In genomic region chr4:57866468-57867173, GRCh38 we compare ENCODE assay signal across 15 cellular contexts.
"Had no signal": no experiment of that assay in that cellular context is flagged by ENCODE, and none has a peak within 500 bp of the region (broad histone marks: within the 10 kb centered on the region; RNA-seq: fewer than 3 reads in every experiment).

No MANE protein-coding gene starts in this region.

- ATAC-seq: activated T-cell treated with anti-CD3 and anti-CD28 coated beads, Interleukin-2, amount 50 U/mL, for 72 hours; gastrocnemius medialis; natural killer cell treated with Interleukin-12 subunit alpha and Interleukin-12 subunit beta and Interleukin-15 and Interleukin-18, amount 100 ng/mL, for 72 hours; stimulated activated naive CD8-positive, alpha-beta T cell treated with anti-CD3 and anti-CD28 coated beads, Interleukin-15, Interleukin-2, amounts not matched to agents 100 U/mL and 50 U/mL, for 24 hours had no signal

- H3K9me3 ChIP-seq: esophagus squamous epithelium, gastrocnemius medialis, prostate gland had no signal

- H3K4me1 ChIP-seq: esophagus squamous epithelium, gastrocnemius medialis, prostate gland had no signal

- H3K27me3 ChIP-seq: esophagus squamous epithelium, gastrocnemius medialis had no signal

- H3K4me3 ChIP-seq: esophagus squamous epithelium, gastrocnemius medialis, prostate gland had no signal

- DNase-seq: activated CD4-positive, alpha-beta memory T cell treated with anti-CD3 and anti-CD28 coated beads for 36 hours; activated CD4-positive, alpha-beta T cell treated with anti-CD3 and anti-CD28 coated beads for 48 hours; activated effector memory CD4-positive, alpha-beta T cell treated with Interleukin-2 at 50 U/mL for 16 hours; activated naive CD4-positive, alpha-beta T cell treated with anti-CD3 and anti-CD28 coated beads for 36 hours; activated T-cell treated with anti-CD3 and anti-CD28 coated beads, Interleukin-2, amount 50 U/mL, for 72 hours; amygdala; cortex of kidney; endodermal cell; esophagus squamous epithelium; gastrocnemius medialis; hypothalamus; stimulated activated CD4-positive, alpha-beta T cell treated with anti-CD3 and anti-CD28 coated beads, Interleukin-4, amount 100 ng/mL, for 4 hours; stimulated activated naive CD8-positive, alpha-beta T cell treated with anti-CD3 and anti-CD28 coated beads, Interleukin-15, Interleukin-2, amounts not matched to agents 100 U/mL and 50 U/mL, for 24 hours had no signal

- H3K27ac ChIP-seq: esophagus squamous epithelium, gastrocnemius medialis, prostate gland had no signal

- H3K36me3 ChIP-seq: esophagus squamous epithelium, gastrocnemius medialis, prostate gland had no signal
